ENCODE assay signal across 29 cellular contexts in genomic region chr3:165355316-165355715, GRCh38.
"Had no signal": no experiment of that assay in that cellular context is flagged by ENCODE, and none has a peak within 500 bp of the region (broad histone marks: within the 10 kb centered on the region; RNA-seq: fewer than 3 reads in every experiment).

No MANE protein-coding gene starts in this region.

- H3K9me3 ChIP-seq: adrenal gland, body of pancreas, esophagus muscularis mucosa, gastrocnemius medialis had no signal

- H3K27ac ChIP-seq: adrenal gland, body of pancreas, foreskin keratinocyte, gastrocnemius medialis, heart right ventricle had no signal

- DNase-seq: activated CD4-positive, alpha-beta memory T cell treated with anti-CD3 and anti-CD28 coated beads for 36 hours; activated CD4-positive, alpha-beta T cell treated with anti-CD3 and anti-CD28 coated beads for 36 hours; activated CD4-positive, alpha-beta T cell treated with anti-CD3 and anti-CD28 coated beads, Interleukin-2, amount 10 ng/mL, durations not matched to agents 24 days and 14 days; activated CD4-positive, CD25-positive, alpha-beta regulatory T cell; activated CD4-positive, CD25-positive, alpha-beta regulatory T cell treated with anti-CD3 and anti-CD28 coated beads, Interleukin-2, amount 50 U/mL, for 72 hours; activated CD8-positive, alpha-beta memory T cell treated with anti-CD3 and anti-CD28 coated beads, Interleukin-2, amount 10 ng/mL, durations not matched to agents 7 days and 5 days; activated CD8-positive, alpha-beta memory T cell treated with anti-CD3 and anti-CD28 coated beads, Interleukin-2, amount 50 U/mL, for 4 hours; activated CD8-positive, alpha-beta T cell treated with anti-CD3 and anti-CD28 coated beads, Interleukin-2, amount 10 ng/mL, durations not matched to agents 7 days and 5 days; activated effector memory CD4-positive, alpha-beta T cell treated with anti-CD3 and anti-CD28 coated beads, Interleukin-2, amount 50 U/mL, for 16 hours; activated naive CD4-positive, alpha-beta T cell treated with anti-CD3 and anti-CD28 coated beads for 36 hours; activated naive CD8-positive, alpha-beta T cell treated with anti-CD3 and anti-CD28 coated beads for 36 hours; activated naive CD8-positive, alpha-beta T cell treated with anti-CD3 and anti-CD28 coated beads, Interleukin-2, amount 50 U/mL, for 24 hours; activated T-cell treated with anti-CD3 and anti-CD28 coated beads, Interleukin-2, amount 50 U/mL, for 1 hour; activated T-cell treated with anti-CD3 and anti-CD28 coated beads, Interleukin-2, amount 50 U/mL, for 48 hours; adrenal gland; amygdala; aorta; body of pancreas; caudate nucleus; cortex of kidney; dermis blood vessel endothelial cell; effector CD4-positive, alpha-beta T cell; effector memory CD8-positive, alpha-beta T cell; erythroblast; foreskin keratinocyte; gastrocnemius medialis; heart right ventricle; hippocampal formation had no signal

- H3K4me1 ChIP-seq: adrenal gland, body of pancreas, foreskin keratinocyte, gastrocnemius medialis, heart right ventricle had no signal

- H3K27me3 ChIP-seq: adrenal gland, body of pancreas, esophagus muscularis mucosa, foreskin keratinocyte, gastrocnemius medialis, heart right ventricle had no signal

- ATAC-seq: activated CD4-positive, alpha-beta T cell treated with anti-CD3 and anti-CD28 coated beads for 36 hours; activated CD8-positive, alpha-beta memory T cell treated with anti-CD3 and anti-CD28 coated beads, Interleukin-2, amount 10 ng/mL, durations not matched to agents 7 days and 5 days; activated CD8-positive, alpha-beta T cell treated with anti-CD3 and anti-CD28 coated beads, Interleukin-2, amount 10 ng/mL, durations not matched to agents 7 days and 5 days; activated naive CD8-positive, alpha-beta T cell treated with anti-CD3 and anti-CD28 coated beads, Interleukin-2, amount 50 U/mL, for 24 hours; body of pancreas; effector memory CD8-positive, alpha-beta T cell; foreskin keratinocyte; gastrocnemius medialis; heart right ventricle had no signal

- H3K36me3 ChIP-seq: adrenal gland, esophagus muscularis mucosa, gastrocnemius medialis, heart right ventricle had no signal

- H3K4me3 ChIP-seq: adrenal gland, body of pancreas, esophagus muscularis mucosa, gastrocnemius medialis, heart right ventricle had no signal
